ENCODE assay signal across 8 cellular contexts in genomic region chr2:113198790-113199612, GRCh38. TPM values are rescaled to one million over a fixed set of nuclear protein-coding genes. Genes with fewer than 3 reads are reported as not detected.
DNase-seq lines count a peak whose midpoint lies in the region; ATAC-seq and TF ChIP-seq lines count a peak whose summit lies in the region.

No MANE protein-coding gene starts in this region.

- no TSS peak for BruUV-seq in Panc1 (replicated peaks; lab: Mats Ljungman, UMichigan)

- POLR2A ChIA-PET in Panc1 (lab: Charles Lee): interaction anchor here (0.6 kb wide), 2 partner anchors 50 to 62 kb away, joined by 3 to 4 read pairs; no protein-coding TSS in a partner anchor

- H3K27me3 ChIP-seq in ACC112 (ENCODE audit: insufficient read depth, low read length) (no peaks in the 10 kb centered on the region), Panc1 (ENCODE audit: control insufficient read depth, insufficient read depth, low read length) (no peaks in the 10 kb centered on the region)

- H3K27ac Mint-ChIP-seq in natural killer cell: peak overlapping the region; percentile 70 to 80

- CTCF ChIA-PET in Panc1 (lab: Charles Lee): interaction anchor here (0.6 to 3.0 kb wide), 11 partner anchors 13 to 140 kb away, joined by 3 to 34 read pairs (median 4); partner anchors contain the start of gene IL36RN

- peak overlapping the region; percentile 84 for H3K4me3 ChIP-seq in ACC112 (ENCODE audit: low read depth, low read length)
- H3K4me3 ChIP-seq in Panc1 (ENCODE audit: low read depth in 2 of 2, low read length in 2 of 2): peak overlapping the region; percentile 74 to 75

- TF ChIP-seq CTCF in Panc1 (IDR thresholded peaks at IDR 0.05) (peak; percentile 99), natural killer cell (IDR thresholded peaks at IDR 0.05) (peak; percentile 82)

- H3K27ac ChIP-seq in ACC112 (ENCODE audit: low read depth, low read length) (no peak overlapping the region), Panc1 (ENCODE audit: low read length) (peak overlapping the region; percentile 73)

- H3K36me3 ChIP-seq in ACC112 (ENCODE audit: insufficient read depth, low read length): no peaks in the 10 kb centered on the region
- no peaks in the 10 kb centered on the region for H3K36me3 ChIP-seq in Panc1 (ENCODE audit: control insufficient read depth, insufficient read depth, low read length)

- no peaks in the 10 kb centered on the region for H3K9me3 ChIP-seq in Panc1 (ENCODE audit: control insufficient read depth, insufficient read depth, low read depth, low read length)

- H2AFZ ChIP-seq in ACC112 (ENCODE audit: low read length, unreplicated experiment): peak overlapping the region; percentile 80

- peaks cover 9 to 20% of the 10 kb centered on the region in 2 donors for H3K4me1 Mint-ChIP-seq in natural killer cell

- H3K9me3 Mint-ChIP-seq in natural killer cell: no peaks in the 10 kb centered on the region

- H3K4me1 ChIP-seq in ACC112 (ENCODE audit: control insufficient read depth, insufficient read depth, low read length, unreplicated experiment) (peaks cover 9% of the 10 kb centered on the region), Panc1 (ENCODE audit: control insufficient read depth, insufficient read depth, low read length) (no peaks in the 10 kb centered on the region; the same call in 1 of the 2 replicates)

- ATAC-seq in GM18909 (IDR thresholded peaks at IDR 0.05; ENCODE audit: poor library complexity, unreplicated experiment) (peak; percentile 77), HG03442 (IDR thresholded peaks at IDR 0.05; ENCODE audit: unreplicated experiment) (peak; percentile 75), Panc1 (peak; percentile 92), natural killer cell (peak; percentile 82 to 91 (median 86))

- intact Hi-C loops in Panc1 (cut with micrococcal nuclease; ENCODE audit: unreplicated experiment): no loop called here
- intact Hi-C loops in natural killer cell (cut with micrococcal nuclease): loop anchor here (2.0 kb wide), 1 partner anchor 60 kb away; no protein-coding TSS in a partner anchor

- H3K79me2 ChIP-seq in ACC112 (ENCODE audit: control insufficient read depth, insufficient read depth, low read length, unreplicated experiment): no peaks in the 10 kb centered on the region

- DNase-seq in Panc1 (ENCODE audit: low read depth, low spot score) (no peak), fibroblast of peridontal ligament (ENCODE audit: extremely low read depth) (peak; percentile 48), natural killer cell (peak; percentile 61)
- peak; percentile 51 for DNase-seq in activated T-helper 9 cell treated with anti-CD3 and anti-CD28 coated beads, Interleukin-2, amount 50 U/mL, for 16 hours (ENCODE audit: low read depth)
- DNase-seq in stimulated activated naive CD4-positive, alpha-beta T cell (lab: John Stamatoyannopoulos, UW): peak; percentile 41 to 74 (median 65)

- in situ Hi-C loops in Panc1 (cut with HindIII; ENCODE audit: low pct_unique_long_range_greater_than_20kb, low sequenced_read_pairs): no loop called here

- peaks cover 7% of the 10 kb centered on the region for H3K36me3 Mint-ChIP-seq in natural killer cell

- no peak overlapping the region for H3K4me3 Mint-ChIP-seq in natural killer cell

- H3K27me3 Mint-ChIP-seq in natural killer cell (ENCODE audit: low read depth in 2 of 2): no peaks in the 10 kb centered on the region

RNA-seq across cellular contexts. Expression of gene PSD4, which starts 25.2 kb away (rescaled TPM):
- total RNA-seq in Panc1 (2021; ENCODE audit: unreplicated experiment) (3.6 TPM), natural killer cell (100 to 1,000 TPM; 280 to 347 (median 340) TPM)
- 2.0 TPM for polyA plus RNA-seq in Panc1 (2012; ENCODE audit: insufficient read length)

Comparison
In these comparisons a context has a peak if more than half of its experiments do, and no peak if none do; other contexts are left out.
1. RNA of gene PSD4, which starts 25.2 kb away (total RNA-seq): 280 to 347 TPM in natural killer cell; 3.6 TPM in Panc1 (single experiment); every median in the first group is over 10 times any median in the second.
2. Peak in every context shown above with its lines, with median percentiles within 50 percentile points of each other: ATAC-seq.